In genomic region chr10:88979603-88980002, GRCh38 we compare ENCODE assay signal across 20 cellular contexts. TPM values are rescaled to one million over a fixed set of nuclear protein-coding genes. Genes with fewer than 3 reads are reported as not detected.
DNase-seq lines count a peak whose midpoint lies in the region; ATAC-seq, FAIRE-seq and TF ChIP-seq lines count a peak whose summit lies in the region.
"Had no signal": no experiment of that assay in that cellular context is flagged by ENCODE, and none has a peak within 500 bp of the region (broad histone marks: within the 10 kb centered on the region; RNA-seq: fewer than 3 reads in every experiment).

No MANE protein-coding gene starts in this region.

- TF ChIP-seq POLR2A in HepG2 (IDR thresholded peaks at IDR 0.05; ENCODE audit: insufficient read depth in 1 of 2, low read depth in 2 of 2, low read length in 2 of 2), result no peak
- TF ChIP-seq POLR2A in right lobe of liver (IDR thresholded peaks at IDR 0.05), result no peak
- no peak for TF ChIP-seq POLR2A in spleen (IDR thresholded peaks at IDR 0.05)

- no peak for DNase-seq in HepG2 (ENCODE audit: low spot score)
- no peak for DNase-seq in right lobe of liver
- DNase-seq in spleen, result no peak
- no peak for DNase-seq in NCI-H1417 treated with DMSO at 0.1 percent for 48 hours (lab: John Stamatoyannopoulos, UW)
- DNase-seq in globus pallidus (ENCODE audit: low spot score), result no peak
- DNase-seq in HCEC 1CT, result no peak
- DNase-seq: activated naive CD4-positive, alpha-beta T cell treated with anti-CD3 and anti-CD28 coated beads for 36 hours; activated T-cell treated with anti-CD3 and anti-CD28 coated beads for 4 hours; DMS153; glutamatergic neuron; immature natural killer cell; NCI-H1105 treated with DMSO at 0.1 percent for 48 hours; NCI-H2171 treated with DMSO at 0.1 percent for 48 hours; NCI-H82; stimulated activated CD4-positive, alpha-beta T cell treated with anti-CD3 and anti-CD28 coated beads, Interleukin-4, amount 100 ng/mL, for 24 hours had no signal

- intact Hi-C loops in HepG2 (cut with micrococcal nuclease; ENCODE audit: unreplicated experiment) (no loop called here), right lobe of liver (cut with DNase I) (loop anchor here (5.0 to 10.0 kb wide), 2 partner anchors 42 to 45 kb away; no protein-coding TSS in a partner anchor), spleen (cut with DNase I; ENCODE audit: low total_unique reads) (loop anchor here (10.0 kb wide), 1 partner anchor 95 kb away; the partner anchor contains the start of gene STAMBPL1)

- H2AFZ ChIP-seq in HepG2 (ENCODE audit: low read length), result no peak overlapping the region

- no peak overlapping the region for H3K4me3 ChIP-seq in liver (ENCODE audit: low read depth in 1 of 3, low read length in 3 of 3)
- H3K4me3 ChIP-seq in HepG2 (replicated peaks in 1 of 3; ENCODE audit: insufficient read depth in 1 of 3, low read depth in 2 of 3, low read length in 3 of 3), result no peak overlapping the region
- no peak overlapping the region for H3K4me3 ChIP-seq in right lobe of liver
- no peak overlapping the region for H3K4me3 ChIP-seq in spleen

- ATAC-seq in HepG2 (no peak), right lobe of liver (peak; percentile 71 to 80 (median 76)), HG02798 (IDR thresholded peaks at IDR 0.05; ENCODE audit: poor library complexity, unreplicated experiment) (no peak)
- ATAC-seq: Panc1 had no signal

- H3K9me3 ChIP-seq in liver (ENCODE audit: control insufficient read depth in 4 of 4, low read length in 3 of 4) (no peaks in the 10 kb centered on the region), HepG2 (ENCODE audit: low read length) (no peaks in the 10 kb centered on the region), right lobe of liver (no peaks in the 10 kb centered on the region), spleen (no peaks in the 10 kb centered on the region)

- TF ChIP-seq RAD21 in liver (IDR thresholded peaks at IDR 0.05) (no peak), HepG2 (CRISPR knock-in tag; IDR thresholded peaks at IDR 0.05) (no peak)

- POLR2A ChIA-PET in HepG2 (lab: Yijun Ruan, JAX), result no interaction called here

- no TSS peak for BruUV-seq in HepG2 (replicated peaks; lab: Mats Ljungman, UMichigan)

- H3K27ac ChIP-seq in liver (ENCODE audit: low read depth in 1 of 2, low read length in 2 of 2) (peak overlapping the region; percentile 61 to 62), HepG2 (ENCODE audit: extremely low read length, insufficient read depth, low read length) (no peak overlapping the region), right lobe of liver (peak overlapping the region; percentile 48 to 77 (median 55)), spleen (peak overlapping the region; percentile 1 to 65 (median 32))

- CTCF ChIA-PET in HepG2 (lab: Yijun Ruan, JAX; ENCODE audit: low intra/inter-chr PET ratio, low total read pairs), result no interaction called here

- FAIRE-seq in HepG2 (lab: Jason Lieb, UNC), result no peak
- FAIRE-seq: H1, TTC549 had no signal

- H3K4me1 ChIP-seq in liver (ENCODE audit: control insufficient read depth in 4 of 4, insufficient read depth in 4 of 4, low read length in 3 of 4), result peaks cover 3 to 43% (median 32%) of the 10 kb centered on the region in 4 donors
- H3K4me1 ChIP-seq in HepG2 (ENCODE audit: insufficient read depth, low read length), result peaks cover 21% of the 10 kb centered on the region
- H3K4me1 ChIP-seq in right lobe of liver, result peaks cover 0 to 36% (median 18%) of the 10 kb centered on the region in 4 donors
- peaks cover 2 to 69% (median 12%) of the 10 kb centered on the region in 6 donors for H3K4me1 ChIP-seq in spleen

- no peaks in the 10 kb centered on the region for H4K20me1 ChIP-seq in HepG2 (ENCODE audit: insufficient read depth, low read length)

- TF ChIP-seq CTCF in liver (IDR thresholded peaks at IDR 0.05; ENCODE audit: low read depth, low read length, missing input control) (no peak), HepG2 (CRISPR knock-in tag; IDR thresholded peaks at IDR 0.05) (no peak), right lobe of liver (IDR thresholded peaks at IDR 0.05) (no peak), spleen (IDR thresholded peaks at IDR 0.05 in 8 of 11, conservative IDR thresholded peaks at IDR 0.05 in 3 of 11) (no peak)

- in situ Hi-C loops in HepG2 (cut with HindIII; ENCODE audit: extremely low pct_ligation_motif_present, low pct_unique_long_range_greater_than_20kb), result no loop called here

- H3K4me2 ChIP-seq in HepG2 (ENCODE audit: low read depth, low read length), result no peak overlapping the region

- H3K27me3 ChIP-seq in liver (ENCODE audit: control insufficient read depth in 4 of 4, insufficient read depth in 4 of 4, low read length in 3 of 4) (no peaks in the 10 kb centered on the region), HepG2 (ENCODE audit: control insufficient read depth in 1 of 2, insufficient read depth in 2 of 2, low read length in 2 of 2) (no peaks in the 10 kb centered on the region), right lobe of liver (no peaks in the 10 kb centered on the region), spleen (replicated peaks in 1 of 7) (no peaks in the 10 kb centered on the region)

- H3K36me3 ChIP-seq in liver (ENCODE audit: control insufficient read depth in 4 of 4, insufficient read depth in 3 of 4, low read depth in 1 of 4, low read length in 3 of 4) (no peaks in the 10 kb centered on the region), HepG2 (replicated peaks in 1 of 2; ENCODE audit: control insufficient read depth in 1 of 2, insufficient read depth in 2 of 2, low read length in 2 of 2) (no peaks in the 10 kb centered on the region), right lobe of liver (no peaks in the 10 kb centered on the region), spleen (no peaks in the 10 kb centered on the region)

- WGBS in liver, result 48% methylated on average over 4 of the region's 4 CpGs
- WGBS in HepG2 (ENCODE audit: low lambda C conversion rate), result 78% methylated on average over 4 of the region's 4 CpGs
- WGBS in right lobe of liver (ENCODE audit: insufficient coverage, low coverage, low lambda C conversion rate, missing lambda C conversion rate), result 36% methylated on average over 4 of the region's 4 CpGs
- WGBS in spleen, 5 donors, result 89 to 93% (median 93%) methylated on average over 4 of the region's 4 CpGs

- TF ChIP-seq EP300 in HepG2 (IDR thresholded peaks at IDR 0.05; ENCODE audit: low read depth in 2 of 2, low read length in 2 of 2), result no peak
- TF ChIP-seq EP300 in HepG2 (CRISPR knock-in tag; IDR thresholded peaks at IDR 0.05; ENCODE audit: borderline replicate concordance), result no peak

- H3K9ac ChIP-seq in liver (ENCODE audit: low read depth in 1 of 2, low read length in 2 of 2), result no peak overlapping the region
- H3K9ac ChIP-seq in HepG2 (ENCODE audit: insufficient read depth, low read depth, low read length), result no peak overlapping the region

- no peaks in the 10 kb centered on the region for H3K79me2 ChIP-seq in HepG2 (ENCODE audit: insufficient read depth, low read length)

RNA-seq across cellular contexts. Expression of gene FAS, which starts 11.0 kb away (rescaled TPM):
- 10 to 100 TPM in 1 of 2 donors, 1 to 10 TPM in 1; 2.2 to 13.2 TPM for total RNA-seq in liver
- 1 to 10 TPM; 5.6 to 6.2 TPM for polyA plus RNA-seq in liver
- total RNA-seq in HepG2 (2016; rRNA removed; fragmentation: Illumina TruSeq; extraction: Trizol), result 15.0 and 17.9 TPM in 2 replicates
- total RNA-seq in HepG2 (2016; cell fraction: cytosol; rRNA removed; fragmentation: Illumina TruSeq; extraction: Trizol; ENCODE audit: low read depth), result 4.8 and 5.4 TPM in 2 replicates
- 15.8 and 17.7 TPM in 2 replicates for total RNA-seq in HepG2 (2016; cell fraction: insoluble cytoplasmic fraction; rRNA removed; fragmentation: Illumina TruSeq; extraction: Trizol)
- 11.2 and 12.0 TPM in 2 replicates for total RNA-seq in HepG2 (2016; cell fraction: membrane; rRNA removed; fragmentation: Illumina TruSeq; extraction: Trizol)
- total RNA-seq in HepG2 (2016; cell fraction: nucleus; rRNA removed; fragmentation: Illumina TruSeq; extraction: Trizol), result 21.8 and 24.6 TPM in 2 replicates
- 4.3 and 5.9 TPM in 2 replicates for polyA plus RNA-seq in HepG2 (2011; rRNA removed)
- polyA plus RNA-seq in HepG2 (2011; cell fraction: cytosol; rRNA removed), result 2.6 and 4.4 TPM in 2 replicates
- 3.1 and 3.5 TPM in 2 replicates for polyA plus RNA-seq in HepG2 (2011; cell fraction: nucleus; rRNA removed)
- 3.1 and 3.3 TPM in 2 replicates for polyA plus RNA-seq in HepG2 (2012)
- 3.1 and 3.6 TPM in 2 replicates for polyA plus RNA-seq in HepG2 (2016; cell fraction: cytosol; fragmentation: Illumina TruSeq; extraction: Trizol; ENCODE audit: low read depth)
- polyA plus RNA-seq in HepG2 (2016; cell fraction: insoluble cytoplasmic fraction; fragmentation: Illumina TruSeq; extraction: Trizol; ENCODE audit: low read depth), result 14.7 and 16.1 TPM in 2 replicates
- polyA plus RNA-seq in HepG2 (2016; cell fraction: membrane; fragmentation: Illumina TruSeq; extraction: Trizol; ENCODE audit: low read depth), result 6.2 and 7.4 TPM in 2 replicates
- 29.8 and 31.9 TPM in 2 replicates for polyA plus RNA-seq in HepG2 (2016; cell fraction: nucleus; fragmentation: Illumina TruSeq; extraction: Trizol; ENCODE audit: insufficient read depth, low read depth)
- polyA minus RNA-seq in HepG2 (2011; rRNA and poly(A)+ RNA removed; ENCODE audit: low replicate concordance), result 3.7 and 12.5 TPM in 2 replicates
- polyA minus RNA-seq in HepG2 (2011; cell fraction: cytosol; rRNA and poly(A)+ RNA removed), result 3.7 and 4.0 TPM in 2 replicates
- polyA minus RNA-seq in HepG2 (2011; cell fraction: nucleus; rRNA and poly(A)+ RNA removed), result 8.6 and 13.1 TPM in 2 replicates
- total RNA-seq in right lobe of liver, result 10 to 100 TPM in 5 of 6 experiments, 1 to 10 TPM in 1; 9.0 to 22.3 (median 18.9) TPM
- 10 to 100 TPM; 29.9 to 50.6 (median 36.4) TPM for total RNA-seq in spleen
- polyA plus RNA-seq in spleen, result 1 to 10 TPM; 7.6 to 9.7 (median 8.3) TPM

RNA-seq across cellular contexts. Expression of gene ACTA2, which starts 27.0 kb away (rescaled TPM):
- total RNA-seq in liver (100 to 1,000 TPM in 1 of 2 donors, 10 to 100 TPM in 1; 13.2 to 182 TPM), HepG2 (2016; rRNA removed; fragmentation: Illumina TruSeq; extraction: Trizol) (58.1 and 59.9 TPM in 2 replicates), right lobe of liver (100 to 1,000 TPM in 2 of 6 experiments, 10 to 100 TPM in 4; 15.0 to 127 (median 80.7) TPM), spleen (1,000 to 10,000 TPM in 1 of 7 donors, 100 to 1,000 TPM in 6; 128 to 1,421 (median 242) TPM)
- polyA plus RNA-seq in liver (100 to 1,000 TPM in 1 of 2 donors, 10 to 100 TPM in 1; 16.8 to 130 TPM), HepG2 (2011; rRNA removed) (21.8 and 25.1 TPM in 2 replicates), spleen (100 to 1,000 TPM; 104 to 324 (median 224) TPM)
- 21.6 and 22.5 TPM in 2 replicates for total RNA-seq in HepG2 (2016; cell fraction: cytosol; rRNA removed; fragmentation: Illumina TruSeq; extraction: Trizol; ENCODE audit: low read depth)
- 50.7 and 62.7 TPM in 2 replicates for total RNA-seq in HepG2 (2016; cell fraction: insoluble cytoplasmic fraction; rRNA removed; fragmentation: Illumina TruSeq; extraction: Trizol)
- total RNA-seq in HepG2 (2016; cell fraction: membrane; rRNA removed; fragmentation: Illumina TruSeq; extraction: Trizol), result 33.4 and 39.8 TPM in 2 replicates
- 33.1 and 39.3 TPM in 2 replicates for total RNA-seq in HepG2 (2016; cell fraction: nucleus; rRNA removed; fragmentation: Illumina TruSeq; extraction: Trizol)
- 32.0 and 34.2 TPM in 2 replicates for polyA plus RNA-seq in HepG2 (2011; cell fraction: cytosol; rRNA removed)
- polyA plus RNA-seq in HepG2 (2011; cell fraction: nucleus; rRNA removed), result 20.1 and 23.1 TPM in 2 replicates
- 30.5 and 47.4 TPM in 2 replicates for polyA plus RNA-seq in HepG2 (2012)
- 30.8 and 35.7 TPM in 2 replicates for polyA plus RNA-seq in HepG2 (2016; cell fraction: cytosol; fragmentation: Illumina TruSeq; extraction: Trizol; ENCODE audit: low read depth)
- polyA plus RNA-seq in HepG2 (2016; cell fraction: insoluble cytoplasmic fraction; fragmentation: Illumina TruSeq; extraction: Trizol; ENCODE audit: low read depth), result 81.9 and 99.8 TPM in 2 replicates
- 45.1 and 45.4 TPM in 2 replicates for polyA plus RNA-seq in HepG2 (2016; cell fraction: membrane; fragmentation: Illumina TruSeq; extraction: Trizol; ENCODE audit: low read depth)
- polyA plus RNA-seq in HepG2 (2016; cell fraction: nucleus; fragmentation: Illumina TruSeq; extraction: Trizol; ENCODE audit: insufficient read depth, low read depth), result 60.8 and 61.8 TPM in 2 replicates
- polyA minus RNA-seq in HepG2 (2011; rRNA and poly(A)+ RNA removed; ENCODE audit: low replicate concordance), result 3.6 and 48.3 TPM in 2 replicates
- 35.2 and 40.9 TPM in 2 replicates for polyA minus RNA-seq in HepG2 (2011; cell fraction: cytosol; rRNA and poly(A)+ RNA removed)
- 13.9 and 20.1 TPM in 2 replicates for polyA minus RNA-seq in HepG2 (2011; cell fraction: nucleus; rRNA and poly(A)+ RNA removed)

Comparison
In these comparisons a context has a peak if more than half of its experiments do, and no peak if none do; other contexts are left out.
1. ATAC-seq: peak in right lobe of liver (4 of 4); none in HepG2 (single experiment) and HG02798 (single experiment).